ENCODE assay signal across 20 cellular contexts in the genomic region with DNA sequence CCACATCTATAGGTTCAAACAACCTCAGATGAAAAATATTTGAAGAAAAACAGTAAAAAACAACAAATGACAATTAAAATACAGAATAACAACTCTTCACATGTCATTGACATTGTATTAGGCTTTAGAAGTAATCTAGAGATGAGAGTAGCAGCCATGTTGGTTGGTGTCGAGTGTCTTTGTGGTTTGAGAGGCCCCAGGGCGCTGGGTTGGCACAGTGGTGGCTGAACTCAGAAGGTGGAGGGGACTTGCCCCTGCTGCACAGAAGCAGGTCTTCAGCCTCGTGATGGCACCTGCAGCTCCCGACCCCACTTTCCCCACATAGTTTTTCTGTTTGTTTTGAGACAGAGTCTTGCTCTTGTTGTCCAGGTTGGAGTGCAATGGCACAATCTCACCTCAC.
"Had no signal": no experiment of that assay in that cellular context is flagged by ENCODE, and none has a peak within 500 bp of the region (broad histone marks: within the 10 kb centered on the region; RNA-seq: fewer than 3 reads in every experiment).

No MANE protein-coding gene starts in this region.

- H3K4me3 ChIP-seq: heart left ventricle, psoas muscle, right lobe of liver, spleen, stomach, thoracic aorta, transverse colon had no signal

- H3K4me3 Mint-ChIP-seq: naive B cell; nephron; stimulated activated naive B cell treated with anti-CD40 and anti-IgM and Interleukin-4, amounts not matched to agents 10 μg/mL and 1 μg/mL and 100 μg/mL, for 72 hours had no signal

- H3K36me3 ChIP-seq: heart left ventricle, neutrophil, right lobe of liver, stomach, thoracic aorta, transverse colon had no signal

- DNase-seq: effector memory CD4-positive, alpha-beta T cell; heart left ventricle; hippocampal formation; kidney glomerular epithelial cell; naive B cell; psoas muscle; retina; right lobe of liver; spleen; stimulated activated CD4-positive, alpha-beta T cell treated with anti-CD3 and anti-CD28 coated beads, Interleukin-15, amount 100 ng/mL, for 24 hours; stimulated activated CD4-positive, alpha-beta T cell treated with anti-CD3 and anti-CD28 coated beads, Interleukin-1b, Interleukin-23, amount 100 ng/mL, for 48 hours; stimulated activated CD4-positive, alpha-beta T cell treated with anti-CD3 and anti-CD28 coated beads, Interleukin-4, amount 100 ng/mL, for 24 hours; stimulated activated naive B cell treated with anti-CD40 and anti-IgM and Interleukin-4, amounts not matched to agents 10 μg/mL and 1 μg/mL and 100 μg/mL, for 72 hours; stomach; substantia nigra; transverse colon had no signal

- H3K27me3 ChIP-seq: heart left ventricle, neutrophil, right lobe of liver, spleen, stomach, transverse colon had no signal

- H3K4me1 ChIP-seq: right lobe of liver, spleen, transverse colon had no signal

- H3K27ac ChIP-seq: heart left ventricle, neutrophil, psoas muscle, right lobe of liver, spleen, stomach, thoracic aorta, transverse colon had no signal

- H3K9me3 ChIP-seq: heart left ventricle, neutrophil, psoas muscle, right lobe of liver, spleen, stomach, thoracic aorta, transverse colon had no signal

- H3K9me3 Mint-ChIP-seq: naive B cell, nephron had no signal

- H3K27me3 Mint-ChIP-seq: naive B cell; stimulated activated naive B cell treated with anti-CD40 and anti-IgM and Interleukin-4, amounts not matched to agents 10 μg/mL and 1 μg/mL and 100 μg/mL, for 72 hours had no signal

- ATAC-seq: esophagus mucosa; psoas muscle; right lobe of liver; stimulated activated naive B cell treated with anti-CD40 and anti-IgM and Interleukin-4, amounts not matched to agents 10 μg/mL and 1 μg/mL and 100 μg/mL, for 72 hours had no signal
